Comparison of ENCODE assay signal across 2 cellular contexts in the genomic region with DNA sequence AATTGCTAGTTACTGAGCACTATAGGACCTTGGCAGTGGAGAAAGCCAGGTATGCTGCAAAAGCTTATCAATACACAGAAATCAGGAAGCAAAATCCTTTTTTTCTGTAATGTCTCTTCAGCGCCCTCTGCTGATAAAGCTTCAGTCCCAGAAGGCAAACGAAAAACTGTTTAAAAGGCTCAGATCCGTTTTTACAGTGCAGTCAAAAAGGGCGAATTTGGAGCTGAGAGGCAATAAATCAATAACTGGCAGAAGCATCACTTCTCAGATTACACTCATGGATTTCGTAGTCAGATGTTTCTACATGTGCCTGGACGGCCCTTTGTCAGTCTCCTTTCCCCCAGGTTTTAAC.
TF ChIP-seq lines count a peak whose summit lies in the region.

No MANE protein-coding gene starts in this region.

TF ChIP-seq in IMR-90, 13 proteins besides CTCF, POLR2A, EP300 and RAD21:
- no peak for TF ChIP-seq FOS (IDR thresholded peaks at IDR 0.05; ENCODE audit: low read depth, low read length)
- TF ChIP-seq SMC3 (IDR thresholded peaks at IDR 0.05; ENCODE audit: low read depth, low read length), result peak; percentile 31; the same call in 1 of the 2 replicates

TF ChIP-seq in H1, 55 proteins besides CTCF, POLR2A, EP300 and RAD21:
- peak; percentile 53; the same call in 1 of the 2 replicates for TF ChIP-seq KDM1A (IDR thresholded peaks at IDR 0.05; ENCODE audit: borderline replicate concordance, low read length)
- 0 out of 2 replicates have a peak, but pooled peaks have one; percentile 47 for TF ChIP-seq KDM5A (IDR thresholded peaks at IDR 0.05; ENCODE audit: low read length)
- TF ChIP-seq SIN3A (conservative IDR thresholded peaks at IDR 0.05 in 1 of 2, IDR thresholded peaks at IDR 0.05 in 1 of 2; ENCODE audit: low read depth in 1 of 2, low read length in 2 of 2), result peak in 1 of 2 experiments; percentile 44; a peak in 1 of 4 replicates
- TF ChIP-seq RNF2 (IDR thresholded peaks at IDR 0.05; ENCODE audit: borderline replicate concordance, low read depth, low read length, missing control alignments, poor library complexity, severe bottlenecking), result no peak
